Comparison of ENCODE assay signal across 16 cellular contexts in genomic region chr11:93510196-93510898, GRCh38. TPM values are rescaled to one million over a fixed set of nuclear protein-coding genes. Genes with fewer than 3 reads are reported as not detected.
DNase-seq lines count a peak whose midpoint lies in the region; ATAC-seq and TF ChIP-seq lines count a peak whose summit lies in the region.
"Had no signal": no experiment of that assay in that cellular context is flagged by ENCODE, and none has a peak within 500 bp of the region (broad histone marks: within the 10 kb centered on the region; RNA-seq: fewer than 3 reads in every experiment).

No MANE protein-coding gene starts in this region.

- POLR2A ChIA-PET in activated CD8-positive, alpha-beta T cell treated with anti-CD3 and anti-CD28 coated beads for 36 hours (lab: Charles Lee) = no interaction called here

- H3K27ac Mint-ChIP-seq in activated CD4-positive, alpha-beta T cell treated with anti-CD3 and anti-CD28 coated beads, Interleukin-2, amount 10 ng/mL, durations not matched to agents 24 days and 14 days = peak overlapping the region; percentile 66
- no peak overlapping the region for H3K27ac Mint-ChIP-seq in activated CD8-positive, alpha-beta T cell treated with anti-CD3 and anti-CD28 coated beads for 36 hours
- H3K27ac Mint-ChIP-seq in stimulated activated effector memory CD8-positive, alpha-beta T cell treated with anti-CD3 and anti-CD28 coated beads, Interleukin-12 subunit alpha, Interleukin-12 subunit beta, amount 100 ng/mL, for 72 hours = peak overlapping the region; percentile 82
- H3K27ac Mint-ChIP-seq: CD4-positive, alpha-beta memory T cell; GM23338 had no signal

- no peak for TF ChIP-seq CTCF in activated CD8-positive, alpha-beta T cell treated with anti-CD3 and anti-CD28 coated beads for 36 hours (IDR thresholded peaks at IDR 0.05)

- DNase-seq in activated CD4-positive, alpha-beta T cell treated with anti-CD3 and anti-CD28 coated beads, Interleukin-2, amount 10 ng/mL, durations not matched to agents 24 days and 14 days = no peak
- no peak for DNase-seq in activated CD4-positive, alpha-beta T cell treated with anti-CD3 and anti-CD28 coated beads for 1 hour
- peak; percentile 81 for DNase-seq in DMS79 (lab: John Stamatoyannopoulos, UW)
- DNase-seq in activated CD8-positive, alpha-beta T cell treated with anti-CD3 and anti-CD28 coated beads for 36 hours = peak; percentile 8
- no peak for DNase-seq in stimulated activated effector memory CD8-positive, alpha-beta T cell treated with anti-CD3 and anti-CD28 coated beads, Interleukin-12 subunit alpha, Interleukin-12 subunit beta, amount 100 ng/mL, for 72 hours (ENCODE audit: low spot score in 2 of 2)
- no peak for DNase-seq in NCI-H524 (lab: John Stamatoyannopoulos, UW)
- no peak for DNase-seq in DMS114 treated with DMSO at 0.1 percent for 48 hours (lab: John Stamatoyannopoulos, UW; ENCODE audit: unreplicated experiment)
- DNase-seq: CD4-positive, alpha-beta memory T cell; NCI-H1105 treated with DMSO at 0.1 percent for 48 hours; NCI-H1694; NCI-H2081 treated with DMSO at 0.1 percent for 48 hours; NCI-H510A; NCI-H774; SHP77 had no signal

- no peaks in the 10 kb centered on the region for H3K27me3 Mint-ChIP-seq in activated CD4-positive, alpha-beta T cell treated with anti-CD3 and anti-CD28 coated beads, Interleukin-2, amount 10 ng/mL, durations not matched to agents 24 days and 14 days
- H3K27me3 Mint-ChIP-seq in activated CD8-positive, alpha-beta T cell treated with anti-CD3 and anti-CD28 coated beads for 36 hours = no peaks in the 10 kb centered on the region
- H3K27me3 Mint-ChIP-seq: CD4-positive, alpha-beta memory T cell had no signal

- CTCF ChIA-PET in activated CD8-positive, alpha-beta T cell treated with anti-CD3 and anti-CD28 coated beads for 36 hours (lab: Charles Lee) = no interaction called here

- peaks cover 5% of the 10 kb centered on the region for H3K9me3 Mint-ChIP-seq in activated CD4-positive, alpha-beta T cell treated with anti-CD3 and anti-CD28 coated beads, Interleukin-2, amount 10 ng/mL, durations not matched to agents 24 days and 14 days
- H3K9me3 Mint-ChIP-seq in activated CD8-positive, alpha-beta T cell treated with anti-CD3 and anti-CD28 coated beads for 36 hours = peaks cover 3% of the 10 kb centered on the region
- no peaks in the 10 kb centered on the region for H3K9me3 Mint-ChIP-seq in stimulated activated effector memory CD8-positive, alpha-beta T cell treated with anti-CD3 and anti-CD28 coated beads, Interleukin-12 subunit alpha, Interleukin-12 subunit beta, amount 100 ng/mL, for 72 hours

- H3K4me1 Mint-ChIP-seq in activated CD4-positive, alpha-beta T cell treated with anti-CD3 and anti-CD28 coated beads, Interleukin-2, amount 10 ng/mL, durations not matched to agents 24 days and 14 days = peaks cover 29% of the 10 kb centered on the region
- H3K4me1 Mint-ChIP-seq in activated CD8-positive, alpha-beta T cell treated with anti-CD3 and anti-CD28 coated beads for 36 hours (ENCODE audit: low read depth) = peaks cover 8% of the 10 kb centered on the region
- no peaks in the 10 kb centered on the region for H3K4me1 Mint-ChIP-seq in stimulated activated effector memory CD8-positive, alpha-beta T cell treated with anti-CD3 and anti-CD28 coated beads, Interleukin-12 subunit alpha, Interleukin-12 subunit beta, amount 100 ng/mL, for 72 hours

- no peak overlapping the region for H3K4me3 Mint-ChIP-seq in activated CD4-positive, alpha-beta T cell treated with anti-CD3 and anti-CD28 coated beads, Interleukin-2, amount 10 ng/mL, durations not matched to agents 24 days and 14 days
- no peak overlapping the region for H3K4me3 Mint-ChIP-seq in activated CD8-positive, alpha-beta T cell treated with anti-CD3 and anti-CD28 coated beads for 36 hours
- H3K4me3 Mint-ChIP-seq in stimulated activated effector memory CD8-positive, alpha-beta T cell treated with anti-CD3 and anti-CD28 coated beads, Interleukin-12 subunit alpha, Interleukin-12 subunit beta, amount 100 ng/mL, for 72 hours = no peak overlapping the region
- H3K4me3 Mint-ChIP-seq: CD4-positive, alpha-beta memory T cell; GM23338 had no signal

- peaks cover 13% of the 10 kb centered on the region for H3K36me3 Mint-ChIP-seq in activated CD4-positive, alpha-beta T cell treated with anti-CD3 and anti-CD28 coated beads, Interleukin-2, amount 10 ng/mL, durations not matched to agents 24 days and 14 days (ENCODE audit: low read depth)
- H3K36me3 Mint-ChIP-seq in activated CD8-positive, alpha-beta T cell treated with anti-CD3 and anti-CD28 coated beads for 36 hours (ENCODE audit: low read depth) = no peaks in the 10 kb centered on the region
- no peaks in the 10 kb centered on the region for H3K36me3 Mint-ChIP-seq in stimulated activated effector memory CD8-positive, alpha-beta T cell treated with anti-CD3 and anti-CD28 coated beads, Interleukin-12 subunit alpha, Interleukin-12 subunit beta, amount 100 ng/mL, for 72 hours

- peak; percentile 45 for ATAC-seq in activated CD8-positive, alpha-beta T cell treated with anti-CD3 and anti-CD28 coated beads for 36 hours
- peak; percentile 31 for ATAC-seq in stimulated activated effector memory CD8-positive, alpha-beta T cell treated with anti-CD3 and anti-CD28 coated beads, Interleukin-12 subunit alpha, Interleukin-12 subunit beta, amount 100 ng/mL, for 72 hours
- ATAC-seq: GM23338, HCT116 had no signal

- intact Hi-C loops in activated CD4-positive, alpha-beta T cell treated with anti-CD3 and anti-CD28 coated beads, Interleukin-2, amount 10 ng/mL, durations not matched to agents 24 days and 14 days (cut with micrococcal nuclease) = no loop called here
- intact Hi-C loops in activated CD8-positive, alpha-beta T cell treated with anti-CD3 and anti-CD28 coated beads for 36 hours (cut with micrococcal nuclease) = no loop called here

RNA-seq across cellular contexts. Expression of gene SMCO4, which starts 32.8 kb away (rescaled TPM):
- total RNA-seq in activated CD4-positive, alpha-beta T cell treated with anti-CD3 and anti-CD28 coated beads, Interleukin-2, amount 10 ng/mL, durations not matched to agents 24 days and 14 days = 30.0 and 33.7 TPM in 2 replicates
- total RNA-seq in activated CD8-positive, alpha-beta T cell treated with anti-CD3 and anti-CD28 coated beads for 36 hours = 1 to 10 TPM; 5.0 to 9.4 TPM

Comparison
In these comparisons a context has a peak if more than half of its experiments do, and no peak if none do; other contexts are left out.
1. DNase-seq: peak in DMS79 (single experiment) and activated CD8-positive, alpha-beta T cell treated with anti-CD3 and anti-CD28 coated beads for 36 hours (single experiment); none in activated CD4-positive, alpha-beta T cell treated with anti-CD3 and anti-CD28 coated beads, Interleukin-2, amount 10 ng/mL, durations not matched to agents 24 days and 14 days (single experiment), activated CD4-positive, alpha-beta T cell treated with anti-CD3 and anti-CD28 coated beads for 1 hour (single experiment), stimulated activated effector memory CD8-positive, alpha-beta T cell treated with anti-CD3 and anti-CD28 coated beads, Interleukin-12 subunit alpha, Interleukin-12 subunit beta, amount 100 ng/mL, for 72 hours (0 of 2), NCI-H524 (0 of 2) and DMS114 treated with DMSO at 0.1 percent for 48 hours (single experiment).